Comparison of ENCODE assay signal across 8 cellular contexts in the genomic region with DNA sequence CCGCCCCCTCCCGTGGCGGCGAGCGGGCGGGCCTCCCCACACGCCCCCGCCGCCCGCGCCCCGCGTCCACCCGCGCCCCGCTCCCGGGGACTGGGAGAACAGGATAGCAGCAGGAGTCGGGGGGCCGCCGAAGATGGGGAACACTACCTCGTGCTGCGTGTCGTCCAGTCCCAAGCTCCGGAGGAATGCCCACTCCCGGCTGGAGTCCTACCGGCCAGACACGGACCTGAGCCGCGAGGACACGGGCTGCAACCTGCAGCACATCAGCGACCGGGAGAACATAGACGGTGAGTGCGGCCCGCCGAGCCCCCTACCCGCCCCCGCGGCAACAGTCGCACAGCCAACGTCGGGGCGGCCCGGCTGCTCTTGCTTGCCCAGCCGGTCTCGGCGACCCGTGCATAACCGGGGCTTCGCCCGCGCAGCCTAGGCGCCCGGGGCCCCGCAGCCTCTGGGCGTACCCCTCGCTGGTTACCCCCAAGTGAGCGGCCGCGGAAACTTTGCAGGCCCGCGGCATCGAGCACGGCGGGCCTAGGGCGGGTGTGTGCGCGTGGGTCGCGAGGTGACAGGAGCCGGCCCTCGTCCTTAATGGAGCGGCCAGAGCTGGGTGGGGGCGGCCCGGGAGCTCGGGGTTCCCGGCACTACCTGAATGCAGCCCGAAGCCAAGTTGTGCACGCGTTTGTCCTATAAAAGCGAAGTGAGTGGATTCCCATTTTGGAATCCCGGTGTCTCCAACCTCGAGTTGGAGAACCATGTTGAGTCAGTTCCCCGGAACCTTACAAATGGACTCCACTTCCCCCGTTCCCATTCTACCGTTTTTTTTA. TPM values are rescaled to one million over a fixed set of nuclear protein-coding genes. Genes with fewer than 3 reads are reported as not detected.
DNase-seq lines count a peak whose midpoint lies in the region; ATAC-seq and TF ChIP-seq lines count a peak whose summit lies in the region.

No MANE protein-coding gene starts in this region.

- H3K27ac ChIP-seq in DND-41 (ENCODE audit: low read length) (peak overlapping the region; percentile 57; the same call in 1 of the 2 replicates), GM23248 (peak overlapping the region; percentile 25; the same call in 1 of the 2 replicates), neutrophil (peak overlapping the region; percentile 66)

- H4K20me1 ChIP-seq in DND-41 (ENCODE audit: insufficient read depth, low read length) (peaks cover 60% of the 10 kb centered on the region), GM23248 (ENCODE audit: insufficient read depth) (peaks cover 14% of the 10 kb centered on the region)

- no peak for TF ChIP-seq CTCF in DND-41 (IDR thresholded peaks at IDR 0.05; ENCODE audit: borderline replicate concordance, extremely low read depth, low read length, poor library complexity, severe bottlenecking)
- no peak for TF ChIP-seq CTCF in foreskin fibroblast (IDR thresholded peaks at IDR 0.05; ENCODE audit: low read depth, low read length)
- no peak for TF ChIP-seq CTCF in neutrophil (IDR thresholded peaks at IDR 0.05)

- DNase-seq in DND-41 (peak; percentile 40), GM23248 (peak; percentile 68), NCI-H146 (lab: John Stamatoyannopoulos, UW) (peak; percentile 56), foreskin fibroblast (peak in 1 of 2 donors; percentile 54), amniotic stem cell (lab: John Stamatoyannopoulos, UW) (no peak)
- peak; percentile 17 for DNase-seq in activated T-helper 9 cell treated with anti-CD3 and anti-CD28 coated beads, Interleukin-2, amount 50 U/mL, for 16 hours (ENCODE audit: low read depth)

- H3K4me1 ChIP-seq in DND-41 (ENCODE audit: insufficient read depth, low read length) (peaks cover 66% of the 10 kb centered on the region), GM23248 (ENCODE audit: insufficient read depth) (peaks cover 39% of the 10 kb centered on the region), neutrophil (ENCODE audit: control insufficient read depth in 1 of 2, insufficient read depth in 1 of 2, low read depth in 1 of 2, low read length in 1 of 2) (peaks cover 30 to 39% of the 10 kb centered on the region in 2 experiments)

- peak; percentile 39 for ATAC-seq in DND-41 (ENCODE audit: insufficient read depth, low read depth)
- ATAC-seq in HG03460 (IDR thresholded peaks at IDR 0.05; ENCODE audit: unreplicated experiment) = no peak

- H3K27me3 ChIP-seq in DND-41 (ENCODE audit: insufficient read depth, low read length, poor library complexity) (no peaks in the 10 kb centered on the region), GM23248 (replicated peaks; ENCODE audit: insufficient read depth) (no peaks in the 10 kb centered on the region), neutrophil (no peaks in the 10 kb centered on the region)

- 1% methylated on average over 44 to 48 of the region's 86 CpGs for WGBS in GM23248 (ENCODE audit: low coverage in 1 of 2, low lambda C conversion rate in 2 of 2, missing lambda C conversion rate in 2 of 2), 2 experiments

- H2AFZ ChIP-seq in DND-41 (ENCODE audit: low read depth, low read length) (peak overlapping the region; percentile 77), GM23248 (peak overlapping the region; percentile 44)

- in situ Hi-C loops in GM23248 (cut with MboI) = no loop called here

- H3K9ac ChIP-seq in DND-41 (ENCODE audit: low read depth, low read length) = peak overlapping the region; percentile 85
- H3K9ac ChIP-seq in GM23248 = peak overlapping the region; percentile 76

- peaks cover 23% of the 10 kb centered on the region for H3F3A ChIP-seq in GM23248 (ENCODE audit: insufficient read depth)

- H3K4me3 ChIP-seq in DND-41 (ENCODE audit: low read depth in 1 of 2, low read length in 2 of 2) (peak overlapping the region; percentile 90 to 98), GM23248 (peak overlapping the region; percentile 78), foreskin fibroblast (ENCODE audit: low read depth in 1 of 2, low read length in 2 of 2) (peak overlapping the region; percentile 76 to 81), neutrophil (ENCODE audit: low read depth in 1 of 2, low read length in 1 of 2) (peak overlapping the region; percentile 86 to 94)

- H3K4me2 ChIP-seq in DND-41 (ENCODE audit: insufficient read depth, low read length) = peak overlapping the region; percentile 74
- peak overlapping the region; percentile 89 for H3K4me2 ChIP-seq in GM23248 (ENCODE audit: unreplicated experiment)

- H3K79me2 ChIP-seq in DND-41 (ENCODE audit: insufficient read depth, low read length) (peaks cover 92% of the 10 kb centered on the region), GM23248 (ENCODE audit: insufficient read depth) (peaks cover 89% of the 10 kb centered on the region)

- H3K9me3 ChIP-seq in DND-41 (ENCODE audit: insufficient read depth, low read length, severe bottlenecking) = no peaks in the 10 kb centered on the region
- no peaks in the 10 kb centered on the region for H3K9me3 ChIP-seq in GM23248 (ENCODE audit: low read depth)
- no peaks in the 10 kb centered on the region for H3K9me3 ChIP-seq in neutrophil

- no peaks in the 10 kb centered on the region for H3K9me2 ChIP-seq in GM23248 (ENCODE audit: insufficient read depth)

- peaks cover 20% of the 10 kb centered on the region for H3K36me3 ChIP-seq in DND-41 (ENCODE audit: insufficient read depth, low read length)
- no peaks in the 10 kb centered on the region for H3K36me3 ChIP-seq in GM23248 (ENCODE audit: low read depth)
- H3K36me3 ChIP-seq in neutrophil = peaks cover 9% of the 10 kb centered on the region

RNA-seq across cellular contexts. Expression of gene CCNY, which starts 0.8 kb away (rescaled TPM):
- total RNA-seq in GM23248 (2014; rRNA removed; shearing (Covaris generic)) = 57.8 and 70.4 TPM in 2 replicates
- polyA plus RNA-seq in GM23248 (2016; fragmentation: Nextera tagmentation; extraction: Ambion mirVana) = 12.3 and 12.8 TPM in 2 replicates
